15 cellular contexts compared by ENCODE assay signal in the genomic region with DNA sequence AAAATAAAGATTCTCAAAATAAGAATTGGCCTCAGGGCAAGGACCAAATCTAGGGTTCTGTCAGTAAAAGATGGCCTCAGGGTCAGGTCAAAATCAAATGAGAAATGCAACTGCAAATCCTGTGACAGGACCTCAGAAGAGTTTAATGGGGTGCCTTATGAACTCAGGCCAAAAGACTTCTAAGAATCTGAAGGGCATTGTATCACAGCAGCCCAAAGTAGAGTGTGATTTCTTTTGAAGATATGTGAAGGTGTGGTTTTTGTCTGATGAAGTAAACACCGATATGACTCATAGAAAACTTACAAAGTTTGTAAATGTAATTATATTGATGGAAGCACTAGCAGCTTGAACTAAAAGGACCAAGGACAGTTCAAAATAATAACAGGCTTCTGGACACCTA.
DNase-seq lines count a peak whose midpoint lies in the region; ATAC-seq and TF ChIP-seq lines count a peak whose summit lies in the region.
"Had no signal": no experiment of that assay in that cellular context is flagged by ENCODE, and none has a peak within 500 bp of the region (broad histone marks: within the 10 kb centered on the region; RNA-seq: fewer than 3 reads in every experiment).

No MANE protein-coding gene starts in this region.

- no peak overlapping the region for H2BK15ac ChIP-seq in mesendoderm (replicated peaks; ENCODE audit: low read depth)

- WGBS in mesendoderm (ENCODE audit: extremely low coverage, insufficient coverage, low lambda C conversion rate), result no CpG with 5 or more reads among the region's 1 CpG
- WGBS in esophagus squamous epithelium, 2 donors, result 46 to 59% methylated on average over 1 of the region's 1 CpG

- H3K36me3 ChIP-seq in mesendoderm (ENCODE audit: control insufficient read depth, insufficient read depth, low read length) (no peaks in the 10 kb centered on the region), esophagus squamous epithelium (no peaks in the 10 kb centered on the region)

- H3K4me3 ChIP-seq in mesendoderm (ENCODE audit: low read length) (no peak overlapping the region), esophagus squamous epithelium (no peak overlapping the region)

- H3K23ac ChIP-seq in mesendoderm (ENCODE audit: low read length), result no peak overlapping the region

- no peak overlapping the region for H3K4me2 ChIP-seq in mesendoderm (ENCODE audit: low read length)

- TF ChIP-seq CTCF in esophagus squamous epithelium (IDR thresholded peaks at IDR 0.05), result no peak

- H3K79me2 ChIP-seq in mesendoderm (ENCODE audit: control insufficient read depth, insufficient read depth, low read length), result no peaks in the 10 kb centered on the region

- no peak overlapping the region for H3K4ac ChIP-seq in mesendoderm (ENCODE audit: low read depth, low read length)

- H2BK120ac ChIP-seq in mesendoderm (ENCODE audit: low read depth, low read length), result no peak overlapping the region

- no peaks in the 10 kb centered on the region for H3K79me1 ChIP-seq in mesendoderm (ENCODE audit: low read length)

- no peak overlapping the region for H2AK5ac ChIP-seq in mesendoderm (ENCODE audit: low read length)

- H3K4me1 ChIP-seq in mesendoderm (ENCODE audit: control insufficient read depth, low read depth, low read length), result no peaks in the 10 kb centered on the region
- H3K4me1 ChIP-seq in esophagus squamous epithelium, result no peaks in the 10 kb centered on the region

- no peak overlapping the region for H4K5ac ChIP-seq in mesendoderm (ENCODE audit: low read length)

- H3K27ac ChIP-seq in mesendoderm (ENCODE audit: low read depth, low read length) (peak overlapping the region; percentile 66), esophagus squamous epithelium (no peak overlapping the region)
- H3K27ac ChIP-seq: C4-2B had no signal

- H3K9me3 ChIP-seq in esophagus squamous epithelium, result no peaks in the 10 kb centered on the region

- no peak overlapping the region for H3K9ac ChIP-seq in mesendoderm (ENCODE audit: low read length)

- H3K56ac ChIP-seq in mesendoderm (ENCODE audit: low read length), result no peak overlapping the region

- no peak overlapping the region for H2BK5ac ChIP-seq in mesendoderm (ENCODE audit: low read length)

- H3K18ac ChIP-seq in mesendoderm (ENCODE audit: low read length), result peak overlapping the region; percentile 68

- no peak for ATAC-seq in HG03439 (IDR thresholded peaks at IDR 0.05; ENCODE audit: unreplicated experiment)

- H3K27me3 ChIP-seq in mesendoderm (ENCODE audit: insufficient read depth, low read length, poor library complexity), result no peaks in the 10 kb centered on the region
- no peaks in the 10 kb centered on the region for H3K27me3 ChIP-seq in esophagus squamous epithelium

- TF ChIP-seq POLR2A in esophagus squamous epithelium (IDR thresholded peaks at IDR 0.05), result no peak

- no peak overlapping the region for H4K8ac ChIP-seq in mesendoderm (ENCODE audit: low read depth, low read length)

- peak; percentile 54 for DNase-seq in ELR (ENCODE audit: low read depth)
- peak; percentile 89 for DNase-seq in M059J (ENCODE audit: low read depth)
- peak; percentile 17 for DNase-seq in amniotic epithelial cell (ENCODE audit: low read depth)
- DNase-seq in mesendoderm, result peak; percentile 87
- DNase-seq in HK-2 (ENCODE audit: unreplicated experiment), result no peak
- DNase-seq in esophagus squamous epithelium (lab: John Stamatoyannopoulos, UW), result no peak
- DNase-seq in NCI-H1436 treated with DMSO at 0.1 percent for 48 hours (lab: John Stamatoyannopoulos, UW), result no peak
- DNase-seq: DND-41, NCI-H1417 treated with DMSO at 0.1 percent for 48 hours, NCI-H2029, NCI-H2171 treated with DMSO at 0.1 percent for 48 hours, NCI-H774, SHP77 had no signal

- intact Hi-C loops in esophagus squamous epithelium (cut with DNase I), result no loop called here

Comparison
In these comparisons a context has a peak if more than half of its experiments do, and no peak if none do; other contexts are left out.
1. DNase-seq: peak in ELR (single experiment), M059J (single experiment), amniotic epithelial cell (single experiment) and mesendoderm (single experiment); none in HK-2 (single experiment), esophagus squamous epithelium (single experiment) and NCI-H1436 treated with DMSO at 0.1 percent for 48 hours (single experiment).